In genomic region chr4:17111959-17112659, GRCh38 we compare ENCODE assay signal across 10 cellular contexts.
DNase-seq lines count a peak whose midpoint lies in the region; ATAC-seq and TF ChIP-seq lines count a peak whose summit lies in the region.
"Had no signal": no experiment of that assay in that cellular context is flagged by ENCODE, and none has a peak within 500 bp of the region (broad histone marks: within the 10 kb centered on the region; RNA-seq: fewer than 3 reads in every experiment).

No MANE protein-coding gene starts in this region.

- no peak overlapping the region for H3K27ac Mint-ChIP-seq in naive thymus-derived CD8-positive, alpha-beta T cell
- H3K27ac Mint-ChIP-seq: B cell, T-cell had no signal

- intact Hi-C loops in dorsolateral prefrontal cortex (cut with DNase I), result no loop called here

- H4K20me1 ChIP-seq in KMS-11 (ENCODE audit: insufficient read depth), result no peaks in the 10 kb centered on the region

- TF ChIP-seq CTCF in KMS-11 (conservative IDR thresholded peaks at IDR 0.05; ENCODE audit: low read depth, low read length) (peak; percentile 25; the same call in 1 of the 2 replicates), dorsolateral prefrontal cortex (IDR thresholded peaks at IDR 0.05 in 54 of 56, conservative IDR thresholded peaks at IDR 0.05 in 2 of 56; ENCODE audit: low read depth in 1 of 56, partially characterized antibody in 56 of 56) (peak in 53 of 56 donors; percentile 27 to 63 (median 47))

- no peak overlapping the region for H3K9ac ChIP-seq in KMS-11

- peaks cover 0 to 3% (median 1%) of the 10 kb centered on the region in 9 donors for H3K9me3 Mint-ChIP-seq in naive thymus-derived CD8-positive, alpha-beta T cell

- no peak overlapping the region for H2AFZ ChIP-seq in KMS-11 (ENCODE audit: low read depth)

- H3K27me3 Mint-ChIP-seq in naive thymus-derived CD8-positive, alpha-beta T cell, result peaks cover 10 to 30% (median 19%) of the 10 kb centered on the region in 5 donors
- H3K27me3 Mint-ChIP-seq: B cell had no signal

- no peak overlapping the region for H3K4me3 ChIP-seq in KMS-11 (IDR thresholded peaks at IDR 0.05; ENCODE audit: insufficient read depth, low read depth, low read length)
- no peak overlapping the region for H3K4me3 ChIP-seq in dorsolateral prefrontal cortex

- H3K36me3 ChIP-seq in KMS-11 (ENCODE audit: insufficient read depth), result no peaks in the 10 kb centered on the region

- ATAC-seq in naive thymus-derived CD8-positive, alpha-beta T cell, result no peak
- ATAC-seq: T-cell had no signal

- H3K79me2 ChIP-seq in KMS-11 (ENCODE audit: insufficient read depth, low read depth), result no peaks in the 10 kb centered on the region

- H3K27ac ChIP-seq in KMS-11 (no peak overlapping the region), dorsolateral prefrontal cortex (peak overlapping the region in 42 of 59 donors; percentile 3 to 78 (median 47))

- DNase-seq in NCI-H82 (lab: John Stamatoyannopoulos, UW) (peak; percentile 28), NCI-H82 treated with DMSO at 0.1 percent for 48 hours (lab: John Stamatoyannopoulos, UW; ENCODE audit: unreplicated experiment) (no peak), dorsolateral prefrontal cortex (peak in 1 of 10 donors; percentile 16), occipital lobe (lab: John Stamatoyannopoulos, UW) (peak; percentile 5), SK-N-DZ (ENCODE audit: low spot score) (no peak), NCI-H226 (no peak)
- DNase-seq in naive thymus-derived CD8-positive, alpha-beta T cell, result no peak
- DNase-seq: T-cell had no signal

- H3K4me2 ChIP-seq in KMS-11, result no peak overlapping the region

- H3K36me3 Mint-ChIP-seq in naive thymus-derived CD8-positive, alpha-beta T cell, result no peaks in the 10 kb centered on the region
- H3K36me3 Mint-ChIP-seq: T-cell had no signal

- no peaks in the 10 kb centered on the region for H3K4me1 Mint-ChIP-seq in naive thymus-derived CD8-positive, alpha-beta T cell
- H3K4me1 Mint-ChIP-seq: B cell, T-cell had no signal

- no peaks in the 10 kb centered on the region for H3K4me1 ChIP-seq in KMS-11 (ENCODE audit: low read depth, poor library complexity, severe bottlenecking)

- no peak overlapping the region for H3K4me3 Mint-ChIP-seq in naive thymus-derived CD8-positive, alpha-beta T cell
- H3K4me3 Mint-ChIP-seq: B cell, T-cell had no signal

- POLR2A ChIA-PET in naive thymus-derived CD8-positive, alpha-beta T cell (lab: Charles Lee), result no interaction called here

- H3K27me3 ChIP-seq in KMS-11 (ENCODE audit: insufficient read depth, low read depth), result no peaks in the 10 kb centered on the region
- H3K27me3 ChIP-seq in dorsolateral prefrontal cortex, result no peaks in the 10 kb centered on the region

Comparison
In these comparisons a context has a peak if more than half of its experiments do, and no peak if none do; other contexts are left out.
1. DNase-seq: peak in NCI-H82 (single experiment) and occipital lobe (single experiment); none in NCI-H82 treated with DMSO at 0.1 percent for 48 hours (single experiment), naive thymus-derived CD8-positive, alpha-beta T cell (0 of 10), SK-N-DZ (single experiment) and NCI-H226 (single experiment).